6 cellular contexts compared by ENCODE assay signal in the genomic region with DNA sequence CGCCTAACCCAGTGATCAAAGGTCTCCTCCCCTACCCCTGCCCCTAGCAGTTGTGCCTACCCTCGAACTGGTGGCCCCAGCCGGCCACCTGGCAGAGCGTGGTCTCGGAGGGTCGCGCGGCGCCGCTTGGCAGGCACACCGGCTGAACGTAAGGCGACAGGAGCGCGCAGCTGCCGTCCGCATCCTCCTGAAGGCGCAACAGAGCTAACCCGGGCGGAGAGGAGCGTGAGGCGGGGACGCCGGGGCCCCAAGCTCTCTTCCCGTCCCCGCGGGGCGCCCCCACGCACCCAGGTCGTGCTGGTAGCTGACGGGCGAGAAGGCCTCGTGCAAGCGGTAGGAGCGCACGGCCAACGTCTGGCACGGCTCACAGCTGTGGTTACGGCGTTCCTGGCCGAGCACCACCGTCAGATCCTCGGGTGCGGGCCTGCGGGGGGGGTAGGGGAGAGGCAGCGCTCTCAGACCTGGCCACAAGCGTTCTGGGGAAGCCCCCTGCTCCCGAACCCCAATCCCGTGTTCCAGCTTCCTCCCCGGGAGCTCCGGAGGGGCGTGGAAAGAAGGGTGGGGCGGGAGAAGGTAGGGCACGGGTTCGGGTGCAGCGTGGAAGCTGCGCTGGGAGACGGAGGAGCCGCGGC. TPM values are rescaled to one million over a fixed set of nuclear protein-coding genes. Genes with fewer than 3 reads are reported as not detected.
DNase-seq lines count a peak whose midpoint lies in the region; ATAC-seq lines count a peak whose summit lies in the region.

No MANE protein-coding gene starts in this region.

- peak overlapping the region; percentile 63 to 81 (median 77) for H3K4me3 Mint-ChIP-seq in immature natural killer cell

- H3K27me3 Mint-ChIP-seq in immature natural killer cell (ENCODE audit: low read depth in 3 of 3), result peaks cover 12 to 22% (median 12%) of the 10 kb centered on the region in 3 donors

- no peaks in the 10 kb centered on the region for H3K36me3 Mint-ChIP-seq in immature natural killer cell

- DNase-seq in activated CD8-positive, alpha-beta memory T cell treated with anti-CD3 and anti-CD28 coated beads, Interleukin-2, amount 50 U/mL, for 4 hours, result peak; percentile 56
- DNase-seq in immature natural killer cell (peak; percentile 59 to 67 (median 64)), HCEC 1CT (no peak), C1 segment of cervical spinal cord (lab: John Stamatoyannopoulos, UW) (no peak)

- peaks cover 45 to 47% of the 10 kb centered on the region in 2 donors for H3K4me1 Mint-ChIP-seq in immature natural killer cell

- H3K9me3 Mint-ChIP-seq in immature natural killer cell, result no peaks in the 10 kb centered on the region

- H3K27ac Mint-ChIP-seq in immature natural killer cell, result peak overlapping the region in 3 of 6 donors; percentile 46 to 82 (median 53)

- peak; percentile 15 for ATAC-seq in GM19023 (IDR thresholded peaks at IDR 0.05; ENCODE audit: unreplicated experiment)
- peak; percentile 21 for ATAC-seq in HG03378 (IDR thresholded peaks at IDR 0.05; ENCODE audit: unreplicated experiment)

RNA-seq across cellular contexts. Expression of gene PFN3, which starts 2.8 kb away (rescaled TPM):
- not detected for polyA plus RNA-seq in immature natural killer cell

RNA-seq across cellular contexts. Expression of gene F12, which starts 6.1 kb away (rescaled TPM):
- 1 to 10 TPM in 2 of 3 donors, not detected in 1; 1.3 to 2.3 TPM for polyA plus RNA-seq in immature natural killer cell

RNA-seq across cellular contexts. Expression of gene SLC34A1, which starts 19.1 kb away (rescaled TPM):
- polyA plus RNA-seq in immature natural killer cell, result under 1 TPM in 2 of 3 donors, not detected in 1; 0.26 to 0.34 TPM

RNA-seq across cellular contexts. Expression of gene GRK6, which starts 23.2 kb away (rescaled TPM):
- polyA plus RNA-seq in immature natural killer cell, result 100 to 1,000 TPM; 102 to 129 (median 103) TPM

RNA-seq across cellular contexts. Expression of gene PRR7, which starts 43.3 kb away (rescaled TPM):
- polyA plus RNA-seq in immature natural killer cell, result 10 to 100 TPM in 2 of 3 donors, 1 to 10 TPM in 1; 9.6 to 25.4 (median 17.5) TPM

Comparison
In these comparisons a context has a peak if more than half of its experiments do, and no peak if none do; other contexts are left out.
1. DNase-seq: peak in activated CD8-positive, alpha-beta memory T cell treated with anti-CD3 and anti-CD28 coated beads, Interleukin-2, amount 50 U/mL, for 4 hours (single experiment) and immature natural killer cell (3 of 3); none in HCEC 1CT (single experiment) and C1 segment of cervical spinal cord (0 of 14).